22 cellular contexts compared by ENCODE assay signal in the genomic region with DNA sequence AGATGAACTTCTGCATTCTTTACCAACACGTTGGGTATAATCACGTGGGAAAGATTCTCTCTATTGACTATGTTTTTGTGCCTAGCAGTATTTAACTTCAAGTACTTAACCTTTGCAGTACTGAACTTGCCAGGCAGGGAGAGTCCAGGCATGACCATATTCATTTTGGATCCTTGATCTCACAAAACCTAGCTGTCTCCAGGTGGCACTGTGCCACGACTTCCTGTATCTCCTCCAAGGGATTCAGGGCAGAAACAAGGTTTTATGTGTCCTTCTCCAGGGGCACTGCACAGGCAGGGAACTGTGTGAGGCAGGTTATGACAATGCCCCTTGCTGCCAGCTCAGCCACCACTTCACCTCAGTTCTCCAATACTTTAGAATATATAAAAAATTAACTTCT. TPM values are rescaled to one million over a fixed set of nuclear protein-coding genes. Genes with fewer than 3 reads are reported as not detected.
DNase-seq lines count a peak whose midpoint lies in the region; ATAC-seq lines count a peak whose summit lies in the region.
"Had no signal": no experiment of that assay in that cellular context is flagged by ENCODE, and none has a peak within 500 bp of the region (broad histone marks: within the 10 kb centered on the region; RNA-seq: fewer than 3 reads in every experiment).

No MANE protein-coding gene starts in this region.

- peaks cover 3% of the 10 kb centered on the region for H3K4me1 Mint-ChIP-seq in T-helper 17 cell
- H3K4me1 Mint-ChIP-seq in activated CD4-positive, alpha-beta T cell treated with anti-CD3 and anti-CD28 coated beads, Interleukin-2, amount 10 ng/mL, durations not matched to agents 7 days and 5 days: peaks cover 3% of the 10 kb centered on the region

- DNase-seq in G401 (ENCODE audit: low spot score) (peak; percentile 56), M059J (ENCODE audit: low read depth) (peak; percentile 30), T-helper 17 cell (no peak), left lobe of liver (ENCODE audit: low spot score) (no peak), SW480 (ENCODE audit: low spot score) (no peak)
- DNase-seq in activated CD4-positive, alpha-beta T cell treated with anti-CD3 and anti-CD28 coated beads, Interleukin-2, amount 10 ng/mL, durations not matched to agents 7 days and 5 days: no peak
- DNase-seq in stimulated activated CD4-positive, alpha-beta T cell treated with anti-CD3 and anti-CD28 coated beads, Interleukin-4, amount 100 ng/mL, for 4 hours: no peak
- DNase-seq: activated CD8-positive, alpha-beta memory T cell treated with anti-CD3 and anti-CD28 coated beads for 24 hours; activated naive CD4-positive, alpha-beta T cell treated with anti-CD3 and anti-CD28 coated beads, Interleukin-2, amount 50 U/mL, for 16 hours; activated T-cell treated with anti-CD3 and anti-CD28 coated beads, Interleukin-2, amount 50 U/mL, for 48 hours; aorta; BE2C; effector memory CD4-positive, alpha-beta T cell; heart left ventricle; HFFc6; NCI-H187 treated with DMSO at 0.1 percent for 48 hours; NCI-H510A treated with DMSO at 0.1 percent for 48 hours; stimulated activated naive B cell treated with anti-CD40 and anti-IgM and Interleukin-4, amounts not matched to agents 10 μg/mL and 1 μg/mL and 100 μg/mL, for 72 hours had no signal

- no peak overlapping the region for H3K4me3 Mint-ChIP-seq in T-helper 17 cell
- H3K4me3 Mint-ChIP-seq in activated CD4-positive, alpha-beta T cell treated with anti-CD3 and anti-CD28 coated beads, Interleukin-2, amount 10 ng/mL, durations not matched to agents 7 days and 5 days: no peak overlapping the region
- H3K4me3 Mint-ChIP-seq: HFFc6; stimulated activated naive B cell treated with anti-CD40 and anti-IgM and Interleukin-4, amounts not matched to agents 10 μg/mL and 1 μg/mL and 100 μg/mL, for 72 hours had no signal

- POLR2A ChIA-PET in activated CD4-positive, alpha-beta T cell treated with anti-CD3 and anti-CD28 coated beads, Interleukin-2, amount 10 ng/mL, durations not matched to agents 7 days and 5 days (lab: Charles Lee): no interaction called here

- H3K27ac Mint-ChIP-seq in T-helper 17 cell: peak overlapping the region; percentile 43
- no peak overlapping the region for H3K27ac Mint-ChIP-seq in activated CD4-positive, alpha-beta T cell treated with anti-CD3 and anti-CD28 coated beads, Interleukin-2, amount 10 ng/mL, durations not matched to agents 7 days and 5 days
- H3K27ac Mint-ChIP-seq: HFFc6; stimulated activated naive B cell treated with anti-CD40 and anti-IgM and Interleukin-4, amounts not matched to agents 10 μg/mL and 1 μg/mL and 100 μg/mL, for 72 hours had no signal

- in situ Hi-C loops in G401 (cut with HindIII; ENCODE audit: low sequenced_read_pairs): no loop called here

- H3K9me3 ChIP-seq in T-helper 17 cell (ENCODE audit: control insufficient read depth, low read length, poor library complexity, severe bottlenecking): no peaks in the 10 kb centered on the region
- H3K9me3 ChIP-seq: BE2C, heart left ventricle, tibial nerve had no signal

- CTCF ChIA-PET in activated CD4-positive, alpha-beta T cell treated with anti-CD3 and anti-CD28 coated beads, Interleukin-2, amount 10 ng/mL, durations not matched to agents 7 days and 5 days (lab: Charles Lee): no interaction called here

- H3K36me3 Mint-ChIP-seq in T-helper 17 cell (ENCODE audit: low read depth): peaks cover 2% of the 10 kb centered on the region
- H3K36me3 Mint-ChIP-seq in activated CD4-positive, alpha-beta T cell treated with anti-CD3 and anti-CD28 coated beads, Interleukin-2, amount 10 ng/mL, durations not matched to agents 7 days and 5 days (ENCODE audit: low read depth): peaks cover 4% of the 10 kb centered on the region

- H3K9me3 Mint-ChIP-seq in activated CD4-positive, alpha-beta T cell treated with anti-CD3 and anti-CD28 coated beads, Interleukin-2, amount 10 ng/mL, durations not matched to agents 7 days and 5 days: no peaks in the 10 kb centered on the region
- H3K9me3 Mint-ChIP-seq: HFFc6; stimulated activated naive B cell treated with anti-CD40 and anti-IgM and Interleukin-4, amounts not matched to agents 10 μg/mL and 1 μg/mL and 100 μg/mL, for 72 hours had no signal

- ATAC-seq in T-helper 17 cell: no peak
- ATAC-seq in left lobe of liver: peak; percentile 16
- ATAC-seq: activated CD4-positive, CD25-positive, alpha-beta regulatory T cell treated with anti-CD3 and anti-CD28 coated beads, Interleukin-2, amount 50 U/mL, for 24 hours; heart left ventricle; stimulated activated naive B cell treated with anti-CD40 and anti-IgM and Interleukin-4, amounts not matched to agents 10 μg/mL and 1 μg/mL and 100 μg/mL, for 72 hours had no signal

- H3K27me3 Mint-ChIP-seq in T-helper 17 cell: peaks cover 6% of the 10 kb centered on the region
- peaks cover 5% of the 10 kb centered on the region for H3K27me3 Mint-ChIP-seq in activated CD4-positive, alpha-beta T cell treated with anti-CD3 and anti-CD28 coated beads, Interleukin-2, amount 10 ng/mL, durations not matched to agents 7 days and 5 days

RNA-seq across cellular contexts. Expression of gene IFNA5, which starts 11.7 kb away (rescaled TPM):
- not detected in 2 replicates for total RNA-seq in G401 (2014; rRNA removed; shearing (Covaris generic))
- total RNA-seq in M059J (2014; rRNA removed; shearing (Covaris generic)): not detected in 2 replicates
- total RNA-seq in T-helper 17 cell: not detected
- not detected for total RNA-seq in left lobe of liver
- not detected for total RNA-seq in activated CD4-positive, alpha-beta T cell treated with anti-CD3 and anti-CD28 coated beads, Interleukin-2, amount 10 ng/mL, durations not matched to agents 7 days and 5 days
- total RNA-seq: chondrocyte, heart left ventricle, HFFc6 had no signal

RNA-seq across cellular contexts. Expression of gene KLHL9, which starts 18.3 kb away (rescaled TPM):
- total RNA-seq in G401 (2014; rRNA removed; shearing (Covaris generic)): 5.0 and 6.7 TPM in 2 replicates
- 15.9 and 24.5 TPM in 2 replicates for total RNA-seq in M059J (2014; rRNA removed; shearing (Covaris generic))
- total RNA-seq in T-helper 17 cell: 10 to 100 TPM; 13.7 to 16.2 TPM
- total RNA-seq in left lobe of liver: 6.2 TPM
- 10 to 100 TPM; 20.9 to 21.8 TPM for total RNA-seq in activated CD4-positive, alpha-beta T cell treated with anti-CD3 and anti-CD28 coated beads, Interleukin-2, amount 10 ng/mL, durations not matched to agents 7 days and 5 days

RNA-seq across cellular contexts. Expression of gene IFNA6, which starts 33.8 kb away (rescaled TPM):
- total RNA-seq in G401 (2014; rRNA removed; shearing (Covaris generic)): not detected in 2 replicates
- total RNA-seq in M059J (2014; rRNA removed; shearing (Covaris generic)): not detected in 2 replicates
- total RNA-seq in T-helper 17 cell: not detected
- not detected for total RNA-seq in left lobe of liver
- total RNA-seq in activated CD4-positive, alpha-beta T cell treated with anti-CD3 and anti-CD28 coated beads, Interleukin-2, amount 10 ng/mL, durations not matched to agents 7 days and 5 days: not detected
- total RNA-seq: aorta, chondrocyte, heart left ventricle, HFFc6, lung, tibial nerve had no signal

RNA-seq across cellular contexts. Expression of gene IFNA13, which starts 51.0 kb away (rescaled TPM):
- total RNA-seq in G401 (2014; rRNA removed; shearing (Covaris generic)): not detected in 2 replicates
- total RNA-seq in M059J (2014; rRNA removed; shearing (Covaris generic)): not detected in 2 replicates
- not detected for total RNA-seq in T-helper 17 cell
- not detected for total RNA-seq in left lobe of liver
- not detected for total RNA-seq in activated CD4-positive, alpha-beta T cell treated with anti-CD3 and anti-CD28 coated beads, Interleukin-2, amount 10 ng/mL, durations not matched to agents 7 days and 5 days
- total RNA-seq: aorta, chondrocyte, heart left ventricle, HFFc6, lung, tibial nerve had no signal

Comparison
In these comparisons a context has a peak if more than half of its experiments do, and no peak if none do; other contexts are left out.
1. DNase-seq: peak in G401 (single experiment) and M059J (single experiment); none in T-helper 17 cell (0 of 3), left lobe of liver (single experiment), activated CD4-positive, alpha-beta T cell treated with anti-CD3 and anti-CD28 coated beads, Interleukin-2, amount 10 ng/mL, durations not matched to agents 7 days and 5 days (single experiment), SW480 (single experiment) and stimulated activated CD4-positive, alpha-beta T cell treated with anti-CD3 and anti-CD28 coated beads, Interleukin-4, amount 100 ng/mL, for 4 hours (0 of 2).